ENCODE assay signal across 2 cellular contexts in the genomic region with DNA sequence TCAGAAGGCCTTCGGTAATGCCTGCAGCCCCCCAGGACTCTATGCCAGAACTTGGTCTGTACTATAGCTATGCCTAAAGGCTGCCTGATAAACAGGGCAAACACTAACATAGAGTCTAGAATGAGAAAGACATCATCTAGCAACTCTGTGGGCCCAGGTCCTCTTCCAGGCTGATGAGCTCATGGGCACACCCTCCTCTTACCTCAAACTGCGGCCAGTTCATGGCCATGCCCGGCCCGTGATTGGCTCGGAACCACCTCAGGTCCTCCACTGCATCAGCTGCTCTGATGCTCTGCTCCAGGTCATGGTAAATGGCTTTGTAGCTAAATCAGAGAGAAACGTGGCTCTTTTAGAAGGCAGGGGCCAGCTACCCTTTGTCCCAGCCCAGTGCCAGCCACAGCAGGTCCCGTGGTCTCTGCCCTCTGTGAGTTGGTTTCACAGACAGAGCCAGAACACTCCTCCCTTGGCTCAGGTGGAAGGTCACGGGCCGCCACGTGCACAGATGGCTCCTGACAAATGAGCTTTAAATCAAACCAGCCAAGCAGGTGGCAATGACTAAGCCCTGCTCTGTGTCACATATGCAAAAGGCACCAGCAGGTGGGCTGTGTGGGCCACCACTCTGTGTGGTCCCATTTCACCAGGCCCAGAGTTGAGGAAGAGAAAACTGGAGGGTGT.
TF ChIP-seq lines count a peak whose summit lies in the region.

No MANE protein-coding gene starts in this region.

TF ChIP-seq in liver, 16 proteins besides CTCF, POLR2A, EP300 and RAD21:
- TF ChIP-seq HNF4A (conservative IDR thresholded peaks at IDR 0.05) = peak; percentile 55 to 87
- TF ChIP-seq JUND (IDR thresholded peaks at IDR 0.05) = peak; percentile 36 to 87
- TF ChIP-seq, protein P1, sequence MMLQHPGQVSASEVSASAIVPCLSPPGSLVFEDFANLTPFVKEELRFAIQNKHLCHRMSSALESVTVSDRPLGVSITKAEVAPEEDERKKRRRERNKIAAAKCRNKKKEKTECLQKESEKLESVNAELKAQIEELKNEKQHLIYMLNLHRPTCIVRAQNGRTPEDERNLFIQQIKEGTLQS (IDR thresholded peaks at IDR 0.05) = no peak
- peak; percentile 50 for TF ChIP-seq FOXA1 (IDR thresholded peaks at IDR 0.05)
- TF ChIP-seq, protein P2, sequence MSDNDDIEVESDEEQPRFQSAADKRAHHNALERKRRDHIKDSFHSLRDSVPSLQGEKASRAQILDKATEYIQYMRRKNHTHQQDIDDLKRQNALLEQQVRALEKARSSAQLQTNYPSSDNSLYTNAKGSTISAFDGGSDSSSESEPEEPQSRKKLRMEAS (IDR thresholded peaks at IDR 0.05) = peak; percentile 96
- TF ChIP-seq TAF1 (conservative IDR thresholded peaks at IDR 0.05) = no peak
- TF ChIP-seq GABPA (IDR thresholded peaks at IDR 0.05 in 1 of 2, conservative IDR thresholded peaks at IDR 0.05 in 1 of 2) = peak in 1 of 2 donors; percentile 16
- TF ChIP-seq REST (IDR thresholded peaks at IDR 0.05) = peak; percentile 88
- peak in 1 of 2 donors; percentile 12 for TF ChIP-seq EGR1 (IDR thresholded peaks at IDR 0.05; ENCODE audit: low read depth in 2 of 2)
- TF ChIP-seq YY1 (IDR thresholded peaks at IDR 0.05) = peak; percentile 85
- TF ChIP-seq SP1 (IDR thresholded peaks at IDR 0.05) = peak; percentile 59
- peak; percentile 82 to 93 for TF ChIP-seq RXRA (IDR thresholded peaks at IDR 0.05)
- peak; percentile 30 for TF ChIP-seq FOXA2 (IDR thresholded peaks at IDR 0.05)
- TF ChIP-seq, protein P3, sequence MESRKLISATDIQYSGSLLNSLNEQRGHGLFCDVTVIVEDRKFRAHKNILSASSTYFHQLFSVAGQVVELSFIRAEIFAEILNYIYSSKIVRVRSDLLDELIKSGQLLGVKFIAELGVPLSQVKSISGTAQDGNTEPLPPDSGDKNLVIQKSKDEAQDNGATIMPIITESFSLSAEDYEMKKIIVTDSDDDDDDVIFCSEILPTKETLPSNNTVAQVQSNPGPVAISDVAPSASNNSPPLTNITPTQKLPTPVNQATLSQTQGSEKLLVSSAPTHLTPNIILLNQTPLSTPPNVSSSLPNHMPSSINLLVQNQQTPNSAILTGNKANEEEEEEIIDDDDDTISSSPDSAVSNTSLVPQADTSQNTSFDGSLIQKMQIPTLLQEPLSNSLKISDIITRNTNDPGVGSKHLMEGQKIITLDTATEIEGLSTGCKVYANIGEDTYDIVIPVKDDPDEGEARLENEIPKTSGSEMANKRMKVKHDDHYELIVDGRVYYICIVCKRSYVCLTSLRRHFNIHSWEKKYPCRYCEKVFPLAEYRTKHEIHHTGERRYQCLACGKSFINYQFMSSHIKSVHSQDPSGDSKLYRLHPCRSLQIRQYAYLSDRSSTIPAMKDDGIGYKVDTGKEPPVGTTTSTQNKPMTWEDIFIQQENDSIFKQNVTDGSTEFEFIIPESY (IDR thresholded peaks at IDR 0.05) = peak; percentile 88
- TF ChIP-seq HNF4G (IDR thresholded peaks at IDR 0.05) = no peak
- no peak for TF ChIP-seq NR2F2 (IDR thresholded peaks at IDR 0.05)

TF ChIP-seq in HepG2, 621 proteins besides CTCF, POLR2A, EP300 and RAD21:
- TF ChIP-seq HBP1 (CRISPR knock-in tag; IDR thresholded peaks at IDR 0.05; ENCODE audit: low read depth) = no peak
- TF ChIP-seq KDM3A (CRISPR knock-in tag; IDR thresholded peaks at IDR 0.05; ENCODE audit: low read depth) = no peak
- no peak for TF ChIP-seq TBX3 (IDR thresholded peaks at IDR 0.05; ENCODE audit: borderline replicate concordance)
- TF ChIP-seq DPF2 (CRISPR knock-in tag; IDR thresholded peaks at IDR 0.05; ENCODE audit: borderline replicate concordance, low read depth) = no peak
- TF ChIP-seq ZNF446 (CRISPR knock-in tag; IDR thresholded peaks at IDR 0.05) = no peak
- TF ChIP-seq NFYC (CRISPR knock-in tag; IDR thresholded peaks at IDR 0.05) = no peak
- TF ChIP-seq TEF (CRISPR knock-in tag; IDR thresholded peaks at IDR 0.05) = no peak
- no peak for TF ChIP-seq SNRNP70 (IDR thresholded peaks at IDR 0.05; ENCODE audit: low read depth, low read length)
- TF ChIP-seq ZEB1 (IDR thresholded peaks at IDR 0.05; ENCODE audit: insufficient replicate concordance, low read depth) = no peak
- TF ChIP-seq, protein P4, sequence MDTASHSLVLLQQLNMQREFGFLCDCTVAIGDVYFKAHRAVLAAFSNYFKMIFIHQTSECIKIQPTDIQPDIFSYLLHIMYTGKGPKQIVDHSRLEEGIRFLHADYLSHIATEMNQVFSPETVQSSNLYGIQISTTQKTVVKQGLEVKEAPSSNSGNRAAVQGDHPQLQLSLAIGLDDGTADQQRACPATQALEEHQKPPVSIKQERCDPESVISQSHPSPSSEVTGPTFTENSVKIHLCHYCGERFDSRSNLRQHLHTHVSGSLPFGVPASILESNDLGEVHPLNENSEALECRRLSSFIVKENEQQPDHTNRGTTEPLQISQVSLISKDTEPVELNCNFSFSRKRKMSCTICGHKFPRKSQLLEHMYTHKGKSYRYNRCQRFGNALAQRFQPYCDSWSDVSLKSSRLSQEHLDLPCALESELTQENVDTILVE (CRISPR knock-in tag; IDR thresholded peaks at IDR 0.05) = no peak
- no peak for TF ChIP-seq KLF15 (CRISPR knock-in tag; IDR thresholded peaks at IDR 0.05; ENCODE audit: borderline replicate concordance)
- no peak for TF ChIP-seq MNT (IDR thresholded peaks at IDR 0.05)
- TF ChIP-seq KDM4B (CRISPR knock-in tag; IDR thresholded peaks at IDR 0.05) = no peak
